Comparison of ENCODE assay signal across 21 cellular contexts in genomic region chr4:150714462-150715438, GRCh38.
"Had no signal": no experiment of that assay in that cellular context is flagged by ENCODE, and none has a peak within 500 bp of the region (broad histone marks: within the 10 kb centered on the region; RNA-seq: fewer than 3 reads in every experiment).

No MANE protein-coding gene starts in this region.

- H3K27ac ChIP-seq: breast epithelium, esophagus muscularis mucosa, heart right ventricle, lower lobe of right lung, ovary, sigmoid colon, spleen had no signal

- H3K36me3 ChIP-seq: breast epithelium, esophagus muscularis mucosa, heart right ventricle, lower lobe of right lung, ovary, sigmoid colon, spleen had no signal

- H3K4me3 Mint-ChIP-seq: activated CD4-positive, alpha-beta T cell treated with anti-CD3 and anti-CD28 coated beads, Interleukin-2, amount 10 ng/mL, durations not matched to agents 7 days and 5 days; immature natural killer cell; natural killer cell; stimulated activated memory B cell treated with anti-CD40 and anti-IgM and Interleukin-4, amounts not matched to agents 10 μg/mL and 1 μg/mL and 100 μg/mL, for 72 hours had no signal

- H3K27me3 ChIP-seq: breast epithelium, esophagus muscularis mucosa, heart right ventricle, ovary, sigmoid colon, spleen had no signal

- H3K9me3 Mint-ChIP-seq: activated CD4-positive, alpha-beta T cell treated with anti-CD3 and anti-CD28 coated beads, Interleukin-2, amount 10 ng/mL, durations not matched to agents 7 days and 5 days; immature natural killer cell; natural killer cell; stimulated activated memory B cell treated with anti-CD40 and anti-IgM and Interleukin-4, amounts not matched to agents 10 μg/mL and 1 μg/mL and 100 μg/mL, for 72 hours had no signal

- H3K27ac Mint-ChIP-seq: activated CD4-positive, alpha-beta T cell treated with anti-CD3 and anti-CD28 coated beads, Interleukin-2, amount 10 ng/mL, durations not matched to agents 7 days and 5 days; immature natural killer cell; natural killer cell; stimulated activated memory B cell treated with anti-CD40 and anti-IgM and Interleukin-4, amounts not matched to agents 10 μg/mL and 1 μg/mL and 100 μg/mL, for 72 hours had no signal

- ATAC-seq: activated CD4-positive, CD25-positive, alpha-beta regulatory T cell treated with anti-CD3 and anti-CD28 coated beads, Interleukin-2, amount 50 U/mL, for 24 hours; heart right ventricle; lower lobe of right lung; natural killer cell; stimulated activated memory B cell treated with anti-CD40 and anti-IgM and Interleukin-4, amounts not matched to agents 10 μg/mL and 1 μg/mL and 100 μg/mL, for 72 hours had no signal

- H3K4me1 Mint-ChIP-seq: activated CD4-positive, alpha-beta T cell treated with anti-CD3 and anti-CD28 coated beads, Interleukin-2, amount 10 ng/mL, durations not matched to agents 7 days and 5 days; immature natural killer cell; natural killer cell had no signal

- H3K36me3 Mint-ChIP-seq: natural killer cell had no signal

- H3K4me3 ChIP-seq: breast epithelium, esophagus muscularis mucosa, heart right ventricle, lower lobe of right lung, ovary, sigmoid colon, spleen had no signal

- H3K9me3 ChIP-seq: breast epithelium, esophagus muscularis mucosa, heart right ventricle, lower lobe of right lung, ovary, sigmoid colon, spleen had no signal

- H3K4me1 ChIP-seq: breast epithelium, esophagus muscularis mucosa, heart right ventricle, lower lobe of right lung, sigmoid colon, spleen had no signal

- H3K27me3 Mint-ChIP-seq: activated CD4-positive, alpha-beta T cell treated with anti-CD3 and anti-CD28 coated beads, Interleukin-2, amount 10 ng/mL, durations not matched to agents 7 days and 5 days; stimulated activated memory B cell treated with anti-CD40 and anti-IgM and Interleukin-4, amounts not matched to agents 10 μg/mL and 1 μg/mL and 100 μg/mL, for 72 hours had no signal

- DNase-seq: activated CD4-positive, alpha-beta T cell treated with anti-CD3 and anti-CD28 coated beads, Interleukin-2, amount 10 ng/mL, durations not matched to agents 7 days and 5 days; activated CD8-positive, alpha-beta memory T cell treated with anti-CD3 and anti-CD28 coated beads, Interleukin-2, amount 50 U/mL, for 4 hours; activated effector memory CD4-positive, alpha-beta T cell treated with anti-CD3 and anti-CD28 coated beads, Interleukin-2, amount 50 U/mL, for 16 hours; activated naive CD4-positive, alpha-beta T cell treated with anti-CD3 and anti-CD28 coated beads, Interleukin-2, amount 50 U/mL, for 16 hours; activated T-cell treated with anti-CD3 and anti-CD28 coated beads, Interleukin-2, amount 50 U/mL, for 48 hours; aorta; cortex of kidney; heart right ventricle; immature natural killer cell; lower lobe of right lung; natural killer cell; ovary; sigmoid colon; spleen; stimulated activated CD4-positive, alpha-beta T cell treated with anti-CD3 and anti-CD28 coated beads, Interleukin-4, amount 100 ng/mL, for 4 hours; T-helper 1 cell; T-helper 9 cell had no signal
